11 cellular contexts compared by ENCODE assay signal in the genomic region with DNA sequence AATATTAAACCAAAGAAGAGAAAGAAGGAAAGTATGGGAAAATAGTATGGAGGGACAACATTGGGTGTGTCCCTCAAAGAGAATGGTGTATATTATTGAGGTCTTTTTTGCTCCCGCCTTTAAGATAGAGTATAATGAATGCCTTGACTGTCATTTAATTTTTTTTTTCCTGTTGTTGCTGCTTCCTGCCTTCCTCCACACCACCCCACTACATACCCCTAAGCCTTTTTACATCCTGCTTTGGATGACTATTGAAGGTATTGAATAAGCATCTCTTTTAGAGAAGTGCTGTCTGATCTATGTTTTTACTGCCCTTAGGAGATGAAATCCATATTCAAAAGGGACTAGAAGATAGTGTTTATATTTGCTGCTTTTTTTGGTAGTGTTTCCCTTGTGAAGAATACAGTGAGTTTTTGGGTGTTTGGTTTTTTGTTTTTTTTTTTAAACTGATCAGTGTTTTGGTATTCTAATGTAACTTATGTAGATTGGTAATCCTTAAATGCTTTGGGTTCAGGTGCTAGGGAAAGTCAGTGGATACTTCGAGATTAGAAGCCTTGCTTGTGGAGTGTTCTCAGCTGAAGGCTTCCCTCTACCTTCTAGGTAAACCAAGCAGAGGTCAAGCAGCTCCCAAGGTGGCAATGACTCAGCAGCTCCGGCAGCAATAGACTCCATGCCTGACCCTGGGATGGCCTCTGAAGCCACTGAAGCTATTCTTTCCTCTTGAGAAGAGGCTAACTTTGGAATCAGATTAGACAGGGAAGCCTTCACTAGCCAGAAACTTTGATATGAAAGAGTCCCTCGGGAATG. TPM values are rescaled to one million over a fixed set of nuclear protein-coding genes. Genes with fewer than 3 reads are reported as not detected.
DNase-seq lines count a peak whose midpoint lies in the region; ATAC-seq and TF ChIP-seq lines count a peak whose summit lies in the region.
"Had no signal": no experiment of that assay in that cellular context is flagged by ENCODE, and none has a peak within 500 bp of the region (broad histone marks: within the 10 kb centered on the region; RNA-seq: fewer than 3 reads in every experiment).

No MANE protein-coding gene starts in this region.

- H3K27me3 Mint-ChIP-seq in naive thymus-derived CD8-positive, alpha-beta T cell: peaks cover 22 to 50% (median 35%) of the 10 kb centered on the region in 5 donors

- H3K4me3 ChIP-seq in HEK293 (ENCODE audit: low read depth, low read length) (no peak overlapping the region), iPS-11a (ENCODE audit: low read depth, low read length) (peak overlapping the region; percentile 80), thoracic aorta (peak overlapping the region; percentile 9), tibial nerve (no peak overlapping the region)

- H3K4me1 Mint-ChIP-seq in naive thymus-derived CD8-positive, alpha-beta T cell: peaks cover 0 to 4% (median 3%) of the 10 kb centered on the region in 4 donors

- H3K9me3 ChIP-seq in HEK293 (ENCODE audit: control insufficient read depth, insufficient read depth, low read depth, low read length) (no peaks in the 10 kb centered on the region), thoracic aorta (no peaks in the 10 kb centered on the region), tibial nerve (no peaks in the 10 kb centered on the region)
- H3K9me3 ChIP-seq: lower lobe of right lung had no signal

- no peak for TF ChIP-seq EP300 in tibial nerve (IDR thresholded peaks at IDR 0.05)

- POLR2A ChIA-PET in HEK293 (lab: Yijun Ruan, JAX): no interaction called here
- POLR2A ChIA-PET in naive thymus-derived CD8-positive, alpha-beta T cell (lab: Charles Lee): no interaction called here

- ATAC-seq in thoracic aorta (ENCODE audit: insufficient number of reproducible peaks, low FRiP score, low read depth) (no peak), GM21737 (IDR thresholded peaks at IDR 0.05; ENCODE audit: unreplicated experiment) (no peak)
- no peak for ATAC-seq in naive thymus-derived CD8-positive, alpha-beta T cell

- H3K4me1 ChIP-seq in HEK293 (ENCODE audit: control insufficient read depth, insufficient read depth, low read length): peaks cover 25% of the 10 kb centered on the region
- H3K4me1 ChIP-seq in thoracic aorta (ENCODE audit: control insufficient read depth in 1 of 2, low read depth in 2 of 2): peaks cover 27 to 56% of the 10 kb centered on the region in 2 donors
- peaks cover 0 to 53% (median 19%) of the 10 kb centered on the region in 4 donors for H3K4me1 ChIP-seq in tibial nerve

- no peaks in the 10 kb centered on the region for H3K36me3 Mint-ChIP-seq in naive thymus-derived CD8-positive, alpha-beta T cell

- H3K27ac ChIP-seq in HEK293 (ENCODE audit: extremely low read depth, low read depth, low read length) (no peak overlapping the region), thoracic aorta (peak overlapping the region in 1 of 2 donors; percentile 26), tibial nerve (peak overlapping the region in 1 of 4 donors; percentile 41)
- H3K27ac ChIP-seq: HL-60, lower lobe of right lung had no signal

- H3K27ac Mint-ChIP-seq in naive thymus-derived CD8-positive, alpha-beta T cell: no peak overlapping the region
- H3K27ac Mint-ChIP-seq: activated naive CD8-positive, alpha-beta T cell treated with anti-CD3 and anti-CD28 coated beads, Interleukin-2, amount 10 ng/mL, durations not matched to agents 7 days and 5 days had no signal

- H3K27me3 ChIP-seq in thoracic aorta (replicated peaks; ENCODE audit: insufficient read depth) (no peaks in the 10 kb centered on the region), tibial nerve (peaks cover 0 to 4% of the 10 kb centered on the region in 2 donors)

- peaks cover 0 to 2% (median 0%) of the 10 kb centered on the region in 9 donors for H3K9me3 Mint-ChIP-seq in naive thymus-derived CD8-positive, alpha-beta T cell
- H3K9me3 Mint-ChIP-seq: activated naive CD8-positive, alpha-beta T cell treated with anti-CD3 and anti-CD28 coated beads, Interleukin-2, amount 10 ng/mL, durations not matched to agents 7 days and 5 days had no signal

- DNase-seq in amniotic epithelial cell (ENCODE audit: low read depth) (peak; percentile 56), thoracic aorta (ENCODE audit: low spot score) (no peak), activated T-cell treated with anti-CD3 and anti-CD28 coated beads for 4 hours (no peak), tibial nerve (ENCODE audit: low spot score in 2 of 2) (no peak)
- DNase-seq in naive thymus-derived CD8-positive, alpha-beta T cell: no peak
- DNase-seq: activated naive CD8-positive, alpha-beta T cell treated with anti-CD3 and anti-CD28 coated beads, Interleukin-2, amount 10 ng/mL, durations not matched to agents 7 days and 5 days; lower lobe of right lung had no signal

- no peak for TF ChIP-seq POLR2A in tibial nerve (IDR thresholded peaks at IDR 0.05)

- 39 to 43% methylated on average over 4 of the region's 4 CpGs for WGBS in tibial nerve, 2 donors

- TF ChIP-seq CTCF in HEK293 (tag by site-specific recombination; IDR thresholded peaks at IDR 0.05) (no peak), thoracic aorta (IDR thresholded peaks at IDR 0.05) (no peak), tibial nerve (IDR thresholded peaks at IDR 0.05) (no peak)

- CTCF ChIA-PET in HEK293 (lab: Yijun Ruan, JAX): no interaction called here

- peaks cover 0 to 10% of the 10 kb centered on the region in 2 experiments; a peak in 1 of 3 replicates for H3K36me3 ChIP-seq in HEK293 (ENCODE audit: control insufficient read depth in 2 of 2, insufficient read depth in 1 of 2, low read length in 2 of 2)
- H3K36me3 ChIP-seq in thoracic aorta: no peaks in the 10 kb centered on the region
- peaks cover 0 to 4% (median 0%) of the 10 kb centered on the region in 3 donors for H3K36me3 ChIP-seq in tibial nerve
- H3K36me3 ChIP-seq: lower lobe of right lung had no signal

- no peak overlapping the region for H3K4me3 Mint-ChIP-seq in naive thymus-derived CD8-positive, alpha-beta T cell

TF ChIP-seq in HEK293, 187 proteins besides CTCF, POLR2A, EP300 and RAD21 (continues in another document):
- no peak for TF ChIP-seq ZNF140 (tag by site-specific recombination; IDR thresholded peaks at IDR 0.05)
- TF ChIP-seq, protein P1, sequence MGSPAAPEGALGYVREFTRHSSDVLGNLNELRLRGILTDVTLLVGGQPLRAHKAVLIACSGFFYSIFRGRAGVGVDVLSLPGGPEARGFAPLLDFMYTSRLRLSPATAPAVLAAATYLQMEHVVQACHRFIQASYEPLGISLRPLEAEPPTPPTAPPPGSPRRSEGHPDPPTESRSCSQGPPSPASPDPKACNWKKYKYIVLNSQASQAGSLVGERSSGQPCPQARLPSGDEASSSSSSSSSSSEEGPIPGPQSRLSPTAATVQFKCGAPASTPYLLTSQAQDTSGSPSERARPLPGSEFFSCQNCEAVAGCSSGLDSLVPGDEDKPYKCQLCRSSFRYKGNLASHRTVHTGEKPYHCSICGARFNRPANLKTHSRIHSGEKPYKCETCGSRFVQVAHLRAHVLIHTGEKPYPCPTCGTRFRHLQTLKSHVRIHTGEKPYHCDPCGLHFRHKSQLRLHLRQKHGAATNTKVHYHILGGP (tag by site-specific recombination; IDR thresholded peaks at IDR 0.05): no peak
- TF ChIP-seq, protein P2, sequence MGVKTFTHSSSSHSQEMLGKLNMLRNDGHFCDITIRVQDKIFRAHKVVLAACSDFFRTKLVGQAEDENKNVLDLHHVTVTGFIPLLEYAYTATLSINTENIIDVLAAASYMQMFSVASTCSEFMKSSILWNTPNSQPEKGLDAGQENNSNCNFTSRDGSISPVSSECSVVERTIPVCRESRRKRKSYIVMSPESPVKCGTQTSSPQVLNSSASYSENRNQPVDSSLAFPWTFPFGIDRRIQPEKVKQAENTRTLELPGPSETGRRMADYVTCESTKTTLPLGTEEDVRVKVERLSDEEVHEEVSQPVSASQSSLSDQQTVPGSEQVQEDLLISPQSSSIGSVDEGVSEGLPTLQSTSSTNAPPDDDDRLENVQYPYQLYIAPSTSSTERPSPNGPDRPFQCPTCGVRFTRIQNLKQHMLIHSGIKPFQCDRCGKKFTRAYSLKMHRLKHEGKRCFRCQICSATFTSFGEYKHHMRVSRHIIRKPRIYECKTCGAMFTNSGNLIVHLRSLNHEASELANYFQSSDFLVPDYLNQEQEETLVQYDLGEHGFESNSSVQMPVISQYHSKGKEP (tag by site-specific recombination; IDR thresholded peaks at IDR 0.05): no peak
- no peak for TF ChIP-seq KLF8 (tag by site-specific recombination; IDR thresholded peaks at IDR 0.05)
- TF ChIP-seq ZNF549 (tag by site-specific recombination; IDR thresholded peaks at IDR 0.05): no peak
- TF ChIP-seq ZBTB17 (tag by site-specific recombination; IDR thresholded peaks at IDR 0.05): peak; percentile 96
- no peak for TF ChIP-seq ZNF624 (tag by site-specific recombination; IDR thresholded peaks at IDR 0.05)
- TF ChIP-seq, protein P3, sequence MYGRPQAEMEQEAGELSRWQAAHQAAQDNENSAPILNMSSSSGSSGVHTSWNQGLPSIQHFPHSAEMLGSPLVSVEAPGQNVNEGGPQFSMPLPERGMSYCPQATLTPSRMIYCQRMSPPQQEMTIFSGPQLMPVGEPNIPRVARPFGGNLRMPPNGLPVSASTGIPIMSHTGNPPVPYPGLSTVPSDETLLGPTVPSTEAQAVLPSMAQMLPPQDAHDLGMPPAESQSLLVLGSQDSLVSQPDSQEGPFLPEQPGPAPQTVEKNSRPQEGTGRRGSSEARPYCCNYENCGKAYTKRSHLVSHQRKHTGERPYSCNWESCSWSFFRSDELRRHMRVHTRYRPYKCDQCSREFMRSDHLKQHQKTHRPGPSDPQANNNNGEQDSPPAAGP (tag by site-specific recombination; IDR thresholded peaks at IDR 0.05): no peak
- 0 out of 2 replicates have a peak, but pooled peaks have one; percentile 12 for TF ChIP-seq IKZF3 (tag by site-specific recombination; IDR thresholded peaks at IDR 0.05)
- no peak for TF ChIP-seq ZNF221 (tag by site-specific recombination; IDR thresholded peaks at IDR 0.05; ENCODE audit: borderline replicate concordance)
- peak; percentile 80 for TF ChIP-seq TRIM28 (IDR thresholded peaks at IDR 0.05; ENCODE audit: borderline replicate concordance, low read length)
- TF ChIP-seq OSR2 (tag by site-specific recombination; IDR thresholded peaks at IDR 0.05): peak; percentile 57

RNA-seq across cellular contexts. Expression of a gene that starts 5.0 kb away (rescaled TPM):
- total RNA-seq in thoracic aorta (10 to 100 TPM; 14.0 to 14.4 TPM), tibial nerve (10 to 100 TPM in 2 of 4 donors, 1 to 10 TPM in 2; 7.2 to 14.2 (median 11.1) TPM)
- total RNA-seq in naive thymus-derived CD8-positive, alpha-beta T cell: 1 to 10 TPM in 1 of 2 experiments, under 1 TPM in 1; 0.94 to 1.2 TPM
- polyA plus RNA-seq in naive thymus-derived CD8-positive, alpha-beta T cell: under 1 TPM in 1 of 3 donors, not detected in 2; 0.07 TPM

RNA-seq across cellular contexts. Expression of a gene that starts 34.4 kb away (rescaled TPM):
- total RNA-seq in thoracic aorta (not detected), tibial nerve (not detected)
- not detected for total RNA-seq in naive thymus-derived CD8-positive, alpha-beta T cell
- polyA plus RNA-seq in naive thymus-derived CD8-positive, alpha-beta T cell: not detected
- total RNA-seq: activated naive CD8-positive, alpha-beta T cell treated with anti-CD3 and anti-CD28 coated beads, Interleukin-2, amount 10 ng/mL, durations not matched to agents 7 days and 5 days had no signal

Comparison
In these comparisons a context has a peak if more than half of its experiments do, and no peak if none do; other contexts are left out.
1. H3K4me3 ChIP-seq: peak in iPS-11a (single experiment) and thoracic aorta (single experiment); none in HEK293 (single experiment) and tibial nerve (0 of 4).